1 cellular context compared by ENCODE assay signal in the genomic region with DNA sequence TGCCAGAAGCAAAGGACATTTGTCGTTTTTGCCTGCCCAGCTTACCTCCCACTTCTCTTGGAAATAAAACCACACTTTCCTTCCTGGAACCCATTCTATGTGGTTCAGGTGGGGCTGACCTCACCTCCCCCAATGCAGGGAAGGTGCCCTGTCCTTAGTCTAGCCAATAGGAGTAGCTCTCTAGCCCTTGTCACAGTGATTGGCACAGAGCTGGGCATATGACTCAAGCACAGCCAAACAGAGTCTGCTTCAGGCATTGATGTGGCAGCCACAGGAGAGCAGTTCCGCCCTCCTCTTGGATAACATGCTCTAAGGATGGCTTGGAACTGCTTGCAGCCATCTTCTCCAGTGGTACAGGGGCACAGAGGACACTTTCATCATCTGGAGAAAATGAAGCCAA.
TF ChIP-seq lines count a peak whose summit lies in the region.

No MANE protein-coding gene starts in this region.

TF ChIP-seq in GM23338, 12 proteins besides CTCF, POLR2A, EP300 and RAD21 (continued from another document):
- TF ChIP-seq, protein P1, sequence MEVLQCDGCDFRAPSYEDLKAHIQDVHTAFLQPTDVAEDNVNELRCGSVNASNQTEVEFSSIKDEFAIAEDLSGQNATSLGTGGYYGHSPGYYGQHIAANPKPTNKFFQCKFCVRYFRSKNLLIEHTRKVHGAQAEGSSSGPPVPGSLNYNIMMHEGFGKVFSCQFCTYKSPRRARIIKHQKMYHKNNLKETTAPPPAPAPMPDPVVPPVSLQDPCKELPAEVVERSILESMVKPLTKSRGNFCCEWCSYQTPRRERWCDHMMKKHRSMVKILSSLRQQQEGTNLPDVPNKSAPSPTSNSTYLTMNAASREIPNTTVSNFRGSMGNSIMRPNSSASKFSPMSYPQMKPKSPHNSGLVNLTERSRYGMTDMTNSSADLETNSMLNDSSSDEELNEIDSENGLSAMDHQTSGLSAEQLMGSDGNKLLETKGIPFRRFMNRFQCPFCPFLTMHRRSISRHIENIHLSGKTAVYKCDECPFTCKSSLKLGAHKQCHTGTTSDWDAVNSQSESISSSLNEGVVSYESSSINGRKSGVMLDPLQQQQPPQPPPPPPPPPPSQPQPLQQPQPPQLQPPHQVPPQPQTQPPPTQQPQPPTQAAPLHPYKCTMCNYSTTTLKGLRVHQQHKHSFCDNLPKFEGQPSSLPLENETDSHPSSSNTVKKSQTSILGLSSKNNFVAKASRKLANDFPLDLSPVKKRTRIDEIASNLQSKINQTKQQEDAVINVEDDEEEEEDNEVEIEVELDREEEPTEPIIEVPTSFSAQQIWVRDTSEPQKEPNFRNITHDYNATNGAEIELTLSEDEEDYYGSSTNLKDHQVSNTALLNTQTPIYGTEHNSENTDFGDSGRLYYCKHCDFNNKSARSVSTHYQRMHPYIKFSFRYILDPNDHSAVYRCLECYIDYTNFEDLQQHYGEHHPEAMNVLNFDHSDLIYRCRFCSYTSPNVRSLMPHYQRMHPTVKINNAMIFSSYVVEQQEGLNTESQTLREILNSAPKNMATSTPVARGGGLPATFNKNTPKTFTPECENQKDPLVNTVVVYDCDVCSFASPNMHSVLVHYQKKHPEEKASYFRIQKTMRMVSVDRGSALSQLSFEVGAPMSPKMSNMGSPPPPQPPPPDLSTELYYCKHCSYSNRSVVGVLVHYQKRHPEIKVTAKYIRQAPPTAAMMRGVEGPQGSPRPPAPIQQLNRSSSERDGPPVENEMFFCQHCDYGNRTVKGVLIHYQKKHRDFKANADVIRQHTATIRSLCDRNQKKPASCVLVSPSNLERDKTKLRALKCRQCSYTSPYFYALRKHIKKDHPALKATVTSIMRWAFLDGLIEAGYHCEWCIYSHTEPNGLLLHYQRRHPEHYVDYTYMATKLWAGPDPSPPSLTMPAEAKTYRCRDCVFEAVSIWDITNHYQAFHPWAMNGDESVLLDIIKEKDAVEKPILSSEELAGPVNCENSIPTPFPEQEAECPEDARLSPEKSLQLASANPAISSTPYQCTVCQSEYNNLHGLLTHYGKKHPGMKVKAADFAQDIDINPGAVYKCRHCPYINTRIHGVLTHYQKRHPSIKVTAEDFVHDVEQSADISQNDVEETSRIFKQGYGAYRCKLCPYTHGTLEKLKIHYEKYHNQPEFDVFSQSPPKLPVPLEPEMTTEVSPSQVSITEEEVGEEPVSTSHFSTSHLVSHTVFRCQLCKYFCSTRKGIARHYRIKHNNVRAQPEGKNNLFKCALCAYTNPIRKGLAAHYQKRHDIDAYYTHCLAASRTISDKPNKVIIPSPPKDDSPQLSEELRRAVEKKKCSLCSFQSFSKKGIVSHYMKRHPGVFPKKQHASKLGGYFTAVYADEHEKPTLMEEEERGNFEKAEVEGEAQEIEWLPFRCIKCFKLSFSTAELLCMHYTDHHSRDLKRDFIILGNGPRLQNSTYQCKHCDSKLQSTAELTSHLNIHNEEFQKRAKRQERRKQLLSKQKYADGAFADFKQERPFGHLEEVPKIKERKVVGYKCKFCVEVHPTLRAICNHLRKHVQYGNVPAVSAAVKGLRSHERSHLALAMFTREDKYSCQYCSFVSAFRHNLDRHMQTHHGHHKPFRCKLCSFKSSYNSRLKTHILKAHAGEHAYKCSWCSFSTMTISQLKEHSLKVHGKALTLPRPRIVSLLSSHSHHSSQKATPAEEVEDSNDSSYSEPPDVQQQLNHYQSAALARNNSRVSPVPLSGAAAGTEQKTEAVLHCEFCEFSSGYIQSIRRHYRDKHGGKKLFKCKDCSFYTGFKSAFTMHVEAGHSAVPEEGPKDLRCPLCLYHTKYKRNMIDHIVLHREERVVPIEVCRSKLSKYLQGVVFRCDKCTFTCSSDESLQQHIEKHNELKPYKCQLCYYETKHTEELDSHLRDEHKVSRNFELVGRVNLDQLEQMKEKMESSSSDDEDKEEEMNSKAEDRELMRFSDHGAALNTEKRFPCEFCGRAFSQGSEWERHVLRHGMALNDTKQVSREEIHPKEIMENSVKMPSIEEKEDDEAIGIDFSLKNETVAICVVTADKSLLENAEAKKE (CRISPR knock-in tag; IDR thresholded peaks at IDR 0.05): no peak
- TF ChIP-seq, protein P2, sequence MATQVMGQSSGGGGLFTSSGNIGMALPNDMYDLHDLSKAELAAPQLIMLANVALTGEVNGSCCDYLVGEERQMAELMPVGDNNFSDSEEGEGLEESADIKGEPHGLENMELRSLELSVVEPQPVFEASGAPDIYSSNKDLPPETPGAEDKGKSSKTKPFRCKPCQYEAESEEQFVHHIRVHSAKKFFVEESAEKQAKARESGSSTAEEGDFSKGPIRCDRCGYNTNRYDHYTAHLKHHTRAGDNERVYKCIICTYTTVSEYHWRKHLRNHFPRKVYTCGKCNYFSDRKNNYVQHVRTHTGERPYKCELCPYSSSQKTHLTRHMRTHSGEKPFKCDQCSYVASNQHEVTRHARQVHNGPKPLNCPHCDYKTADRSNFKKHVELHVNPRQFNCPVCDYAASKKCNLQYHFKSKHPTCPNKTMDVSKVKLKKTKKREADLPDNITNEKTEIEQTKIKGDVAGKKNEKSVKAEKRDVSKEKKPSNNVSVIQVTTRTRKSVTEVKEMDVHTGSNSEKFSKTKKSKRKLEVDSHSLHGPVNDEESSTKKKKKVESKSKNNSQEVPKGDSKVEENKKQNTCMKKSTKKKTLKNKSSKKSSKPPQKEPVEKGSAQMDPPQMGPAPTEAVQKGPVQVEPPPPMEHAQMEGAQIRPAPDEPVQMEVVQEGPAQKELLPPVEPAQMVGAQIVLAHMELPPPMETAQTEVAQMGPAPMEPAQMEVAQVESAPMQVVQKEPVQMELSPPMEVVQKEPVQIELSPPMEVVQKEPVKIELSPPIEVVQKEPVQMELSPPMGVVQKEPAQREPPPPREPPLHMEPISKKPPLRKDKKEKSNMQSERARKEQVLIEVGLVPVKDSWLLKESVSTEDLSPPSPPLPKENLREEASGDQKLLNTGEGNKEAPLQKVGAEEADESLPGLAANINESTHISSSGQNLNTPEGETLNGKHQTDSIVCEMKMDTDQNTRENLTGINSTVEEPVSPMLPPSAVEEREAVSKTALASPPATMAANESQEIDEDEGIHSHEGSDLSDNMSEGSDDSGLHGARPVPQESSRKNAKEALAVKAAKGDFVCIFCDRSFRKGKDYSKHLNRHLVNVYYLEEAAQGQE (IDR thresholded peaks at IDR 0.05; ENCODE audit: unreplicated experiment): no peak
- no peak for TF ChIP-seq JUNB (IDR thresholded peaks at IDR 0.05; ENCODE audit: unreplicated experiment)
- TF ChIP-seq ZNF114 (CRISPR knock-in tag; IDR thresholded peaks at IDR 0.05): no peak
- no peak for TF ChIP-seq EZH2 (IDR thresholded peaks at IDR 0.05; ENCODE audit: low read depth, unreplicated experiment)
TF ChIP-seq in GM23338: peak in this region for 0.
